In genomic region chr17:68289936-68290267, GRCh38 we compare ENCODE assay signal across 8 cellular contexts. TPM values are rescaled to one million over a fixed set of nuclear protein-coding genes. Genes with fewer than 3 reads are reported as not detected.
DNase-seq lines count a peak whose midpoint lies in the region; ATAC-seq and TF ChIP-seq lines count a peak whose summit lies in the region.

No MANE protein-coding gene starts in this region.

- H3K27ac ChIP-seq in HUES64 (ENCODE audit: low read depth, low read length) (no peak overlapping the region), ovary (peak overlapping the region in 1 of 2 donors; percentile 75)
- H3K27ac ChIP-seq in naive thymus-derived CD4-positive, alpha-beta T cell (ENCODE audit: low read depth, low read length) = peak overlapping the region; percentile 95

- intact Hi-C loops in CD14-positive monocyte (cut with micrococcal nuclease) (loop anchor here (2.0 to 5.0 kb wide), 2 partner anchors 23 to 43 kb away; partner anchors contain the start of gene AMZ2 (in 1 of the 2)), lower leg skin (cut with DNase I; ENCODE audit: low total_unique reads) (no loop called here), ovary (cut with DNase I) (no loop called here)
- intact Hi-C loops in naive thymus-derived CD4-positive, alpha-beta T cell (cut with micrococcal nuclease) = loop anchor here (2.0 to 5.0 kb wide), 3 partner anchors 51 to 463 kb away; partner anchors contain the start of gene BPTF (in 1 of the 2)

- no peak overlapping the region for H3K9ac ChIP-seq in HUES64 (ENCODE audit: low read depth, low read length)

- H3K4me3 Mint-ChIP-seq in CD14-positive monocyte = peak overlapping the region; percentile 97 to 99
- H3K4me3 Mint-ChIP-seq in naive thymus-derived CD4-positive, alpha-beta T cell = peak overlapping the region; percentile 88 to 100 (median 97)

- POLR2A ChIA-PET in naive thymus-derived CD4-positive, alpha-beta T cell (lab: Charles Lee) = interaction anchor here (0.6 to 6.7 kb wide), 21 partner anchors 9 to 169 kb away, joined by 3 to 84 read pairs (median 8); partner anchors contain the start of genes AMZ2 and WIPI1

- DNase-seq in CD14-positive monocyte (ENCODE audit: low spot score) (no peak), astrocyte of the spinal cord (ENCODE audit: low read depth, low spot score) (no peak), LoVo (ENCODE audit: low spot score) (no peak), lower leg skin (ENCODE audit: low spot score in 2 of 2) (no peak), KG1 (lab: John Stamatoyannopoulos, UW) (no peak), ovary (no peak)
- no peak for DNase-seq in naive thymus-derived CD4-positive, alpha-beta T cell

- peaks cover 0 to 2% (median 2%) of the 10 kb centered on the region in 3 donors for H3K27me3 Mint-ChIP-seq in CD14-positive monocyte (ENCODE audit: low read depth in 3 of 3)
- peaks cover 0 to 9% (median 0%) of the 10 kb centered on the region in 5 donors for H3K27me3 Mint-ChIP-seq in naive thymus-derived CD4-positive, alpha-beta T cell

- CTCF ChIA-PET in naive thymus-derived CD4-positive, alpha-beta T cell (lab: Charles Lee) = interaction anchor here (0.5 to 2.6 kb wide), 4 partner anchors 25 to 221 kb away, joined by 3 to 10 read pairs (median 4); no protein-coding TSS in a partner anchor

- TF ChIP-seq POLR2A in lower leg skin (IDR thresholded peaks at IDR 0.05) = no peak
- no peak for TF ChIP-seq POLR2A in ovary (IDR thresholded peaks at IDR 0.05)

- H3K27me3 ChIP-seq in HUES64 (ENCODE audit: insufficient read depth, low read length) (peaks cover 46% of the 10 kb centered on the region), ovary (no peaks in the 10 kb centered on the region)
- H3K27me3 ChIP-seq in naive thymus-derived CD4-positive, alpha-beta T cell (ENCODE audit: control insufficient read depth in 2 of 2, insufficient read depth in 2 of 2, low read length in 2 of 2) = no peaks in the 10 kb centered on the region

- ATAC-seq in naive thymus-derived CD4-positive, alpha-beta T cell = no peak

- H3K9me3 ChIP-seq in HUES64 (ENCODE audit: insufficient read depth, low read depth, low read length) = no peaks in the 10 kb centered on the region
- no peaks in the 10 kb centered on the region for H3K9me3 ChIP-seq in naive thymus-derived CD4-positive, alpha-beta T cell (ENCODE audit: control insufficient read depth in 2 of 3, low read length in 3 of 3)
- no peaks in the 10 kb centered on the region for H3K9me3 ChIP-seq in ovary

- H3K36me3 ChIP-seq in HUES64 (ENCODE audit: insufficient read depth, low read length) (no peaks in the 10 kb centered on the region), ovary (no peaks in the 10 kb centered on the region)
- H3K36me3 ChIP-seq in naive thymus-derived CD4-positive, alpha-beta T cell (ENCODE audit: control insufficient read depth in 2 of 3, insufficient read depth in 3 of 3, low read length in 3 of 3) = no peaks in the 10 kb centered on the region

- in situ Hi-C loops in astrocyte of the spinal cord (cut with HindIII; ENCODE audit: low sequenced_read_pairs) = no loop called here

- TF ChIP-seq EP300 in ovary (IDR thresholded peaks at IDR 0.05) = no peak

- peaks cover 39% of the 10 kb centered on the region for H3K4me1 ChIP-seq in HUES64 (ENCODE audit: insufficient read depth, low read length)
- peaks cover 35 to 36% of the 10 kb centered on the region in 2 donors for H3K4me1 ChIP-seq in naive thymus-derived CD4-positive, alpha-beta T cell (ENCODE audit: control insufficient read depth in 2 of 2, insufficient read depth in 2 of 2, low read length in 2 of 2)
- peaks cover 5% of the 10 kb centered on the region for H3K4me1 ChIP-seq in ovary (ENCODE audit: insufficient read depth)

- 21% methylated on average over 9 of the region's 9 CpGs for WGBS in HUES64
- WGBS in lower leg skin, 2 donors = 9 to 12% methylated on average over 9 of the region's 9 CpGs
- WGBS in ovary, 3 donors = 17 to 20% (median 19%) methylated on average over 9 of the region's 9 CpGs

- peak overlapping the region; percentile 96 to 100 (median 99) for H3K27ac Mint-ChIP-seq in CD14-positive monocyte
- peak overlapping the region; percentile 92 to 100 (median 98) for H3K27ac Mint-ChIP-seq in naive thymus-derived CD4-positive, alpha-beta T cell

- H3K36me3 Mint-ChIP-seq in CD14-positive monocyte = peaks cover 28 to 43% of the 10 kb centered on the region in 2 donors
- H3K36me3 Mint-ChIP-seq in naive thymus-derived CD4-positive, alpha-beta T cell = peaks cover 0 to 12% (median 0%) of the 10 kb centered on the region in 5 donors

- H3K4me1 Mint-ChIP-seq in CD14-positive monocyte = peaks cover 55% of the 10 kb centered on the region
- H3K4me1 Mint-ChIP-seq in naive thymus-derived CD4-positive, alpha-beta T cell = peaks cover 32 to 76% (median 58%) of the 10 kb centered on the region in 7 donors

- peak overlapping the region; percentile 73 for H3K4me3 ChIP-seq in HUES64 (ENCODE audit: low read length)
- peak overlapping the region; percentile 50 for H3K4me3 ChIP-seq in astrocyte of the spinal cord (ENCODE audit: low read depth, low read length)
- peak overlapping the region; percentile 92 for H3K4me3 ChIP-seq in naive thymus-derived CD4-positive, alpha-beta T cell (ENCODE audit: low read length)
- H3K4me3 ChIP-seq in lower leg skin (ENCODE audit: low read depth, poor library complexity, severe bottlenecking) = no peak overlapping the region
- no peak overlapping the region for H3K4me3 ChIP-seq in ovary

- peaks cover 0 to 2% (median 0%) of the 10 kb centered on the region in 7 donors for H3K9me3 Mint-ChIP-seq in CD14-positive monocyte
- H3K9me3 Mint-ChIP-seq in naive thymus-derived CD4-positive, alpha-beta T cell = peaks cover 0 to 3% (median 0%) of the 10 kb centered on the region in 11 donors

- TF ChIP-seq CTCF in CD14-positive monocyte (IDR thresholded peaks at IDR 0.05) (no peak), astrocyte of the spinal cord (IDR thresholded peaks at IDR 0.05; ENCODE audit: low read depth, low read length) (no peak), lower leg skin (IDR thresholded peaks at IDR 0.05) (no peak), ovary (IDR thresholded peaks at IDR 0.05) (no peak)

RNA-seq across cellular contexts. Expression of gene SLC16A6, which starts 1.0 kb away (rescaled TPM):
- polyA plus RNA-seq in CD14-positive monocyte (10 to 100 TPM; 12.3 to 14.0 TPM), ovary (1 to 10 TPM in 1 of 2 donors, under 1 TPM in 1; 0.12 to 1.1 TPM)
- 0.05 TPM for polyA plus RNA-seq in HUES64 (2013, experiment 1 of 2)
- polyA plus RNA-seq in HUES64 (2013, experiment 2 of 2) = 0.19 TPM
- total RNA-seq in naive thymus-derived CD4-positive, alpha-beta T cell = 10 to 100 TPM in 1 of 5 experiments, 1 to 10 TPM in 4; 4.0 to 12.5 (median 6.8) TPM
- polyA plus RNA-seq in naive thymus-derived CD4-positive, alpha-beta T cell = 1 to 10 TPM in 1 of 2 donors, under 1 TPM in 1; 0.74 to 1.1 TPM
- total RNA-seq in lower leg skin (10 to 100 TPM in 1 of 4 donors, 1 to 10 TPM in 3; 2.7 to 10.3 (median 7.8) TPM), ovary (10 to 100 TPM in 1 of 7 donors, 1 to 10 TPM in 3, under 1 TPM in 3; 0.46 to 11.3 (median 1.4) TPM)

RNA-seq across cellular contexts. Expression of gene ARSG, which starts 1.4 kb away (rescaled TPM):
- polyA plus RNA-seq in CD14-positive monocyte (10 to 100 TPM; 15.5 to 19.2 TPM), ovary (10 to 100 TPM in 1 of 2 donors, 1 to 10 TPM in 1; 5.2 to 19.8 TPM)
- 2.8 TPM for polyA plus RNA-seq in HUES64 (2013, experiment 1 of 2)
- 3.9 TPM for polyA plus RNA-seq in HUES64 (2013, experiment 2 of 2)
- total RNA-seq in naive thymus-derived CD4-positive, alpha-beta T cell = 10 to 100 TPM in 4 of 5 experiments, 1 to 10 TPM in 1; 7.3 to 20.0 (median 13.2) TPM
- 1 to 10 TPM; 7.9 to 8.5 TPM for polyA plus RNA-seq in naive thymus-derived CD4-positive, alpha-beta T cell
- total RNA-seq in lower leg skin (10 to 100 TPM in 1 of 4 donors, 1 to 10 TPM in 3; 4.3 to 16.8 (median 7.8) TPM), ovary (10 to 100 TPM in 5 of 7 donors, 1 to 10 TPM in 2; 6.7 to 18.5 (median 11.1) TPM)

RNA-seq across cellular contexts. Expression of gene AMZ2, which starts 42.1 kb away (rescaled TPM):
- polyA plus RNA-seq in CD14-positive monocyte = 10 to 100 TPM; 67.2 to 67.6 TPM
- 48.6 TPM for polyA plus RNA-seq in HUES64 (2013, experiment 1 of 2)
- 62.4 TPM for polyA plus RNA-seq in HUES64 (2013, experiment 2 of 2)
- 10 to 100 TPM; 47.6 to 85.5 (median 73.8) TPM for total RNA-seq in naive thymus-derived CD4-positive, alpha-beta T cell
- polyA plus RNA-seq in naive thymus-derived CD4-positive, alpha-beta T cell = 100 to 1,000 TPM in 1 of 2 donors, 10 to 100 TPM in 1; 98.4 to 103 TPM
- total RNA-seq in lower leg skin = 10 to 100 TPM; 25.8 to 55.0 (median 46.2) TPM
- 10 to 100 TPM; 30.4 to 69.6 (median 61.6) TPM for total RNA-seq in ovary
- polyA plus RNA-seq in ovary = 100 to 1,000 TPM in 1 of 2 donors, 10 to 100 TPM in 1; 58.8 to 131 TPM

Comparison
In these comparisons a context has a peak if more than half of its experiments do, and no peak if none do; other contexts are left out.
1. H3K4me3 ChIP-seq: peak in HUES64 (single experiment), astrocyte of the spinal cord (single experiment) and naive thymus-derived CD4-positive, alpha-beta T cell (single experiment); none in lower leg skin (single experiment) and ovary (single experiment).
2. intact Hi-C loops: an anchor here in CD14-positive monocyte (2.0 to 5.0 kb wide) and naive thymus-derived CD4-positive, alpha-beta T cell (2.0 to 5.0 kb wide); none called in lower leg skin and ovary.